Comparison of ENCODE assay signal across 18 cellular contexts in genomic region chr20:57230247-57230646, GRCh38. TPM values are rescaled to one million over a fixed set of nuclear protein-coding genes. Genes with fewer than 3 reads are reported as not detected.
DNase-seq lines count a peak whose midpoint lies in the region; ATAC-seq, FAIRE-seq and TF ChIP-seq lines count a peak whose summit lies in the region.
"Had no signal": no experiment of that assay in that cellular context is flagged by ENCODE, and none has a peak within 500 bp of the region (broad histone marks: within the 10 kb centered on the region; RNA-seq: fewer than 3 reads in every experiment).

No MANE protein-coding gene starts in this region.

- H3K9ac ChIP-seq in OCI-LY1 (ENCODE audit: low read length) (no peak overlapping the region), GM12878 (ENCODE audit: control insufficient read depth, insufficient read depth, low read length) (no peak overlapping the region), trophoblast cell (ENCODE audit: low read length) (no peak overlapping the region)
- H3K9ac ChIP-seq: GM23248 had no signal

- H2AK5ac ChIP-seq in trophoblast cell (ENCODE audit: low read length) = peak overlapping the region; percentile 55

- peak overlapping the region; percentile 1 for H2BK5ac ChIP-seq in trophoblast cell (ENCODE audit: low read depth, low read length, poor library complexity)

- no peak overlapping the region for H2BK120ac ChIP-seq in trophoblast cell (ENCODE audit: insufficient read depth, low read length, poor library complexity)

- H3K4me1 ChIP-seq in OCI-LY1 (ENCODE audit: insufficient read depth, low read length, severe bottlenecking) = peaks cover 70% of the 10 kb centered on the region
- H3K4me1 ChIP-seq in GM12878 (ENCODE audit: control insufficient read depth, insufficient read depth, low read length) = no peaks in the 10 kb centered on the region
- H3K4me1 ChIP-seq in trophoblast cell (ENCODE audit: control insufficient read depth in 1 of 2, insufficient read depth in 2 of 2, low read length in 2 of 2) = peaks cover 11 to 12% of the 10 kb centered on the region in 2 experiments
- no peaks in the 10 kb centered on the region for H3K4me1 ChIP-seq in breast epithelium

- H3K23ac ChIP-seq in trophoblast cell (ENCODE audit: low read length) = no peak overlapping the region

- H3F3A ChIP-seq in OCI-LY1 (ENCODE audit: insufficient read depth, low read length) = no peaks in the 10 kb centered on the region

- TF ChIP-seq CTCF in OCI-LY1 (IDR thresholded peaks at IDR 0.05; ENCODE audit: low read length) = no peak
- TF ChIP-seq CTCF in GM12878 (IDR thresholded peaks at IDR 0.05 in 2 of 3, conservative IDR thresholded peaks at IDR 0.05 in 1 of 3; ENCODE audit: control insufficient read depth in 2 of 3, extremely low read depth in 1 of 3, insufficient read depth in 1 of 3, low read depth in 3 of 3, low read length in 3 of 3) = no peak
- no peak for TF ChIP-seq CTCF in breast epithelium (IDR thresholded peaks at IDR 0.05)

- RAD21 ChIA-PET in GM12878 (lab: Charles Lee; ENCODE audit: unreplicated experiment) = no interaction called here

- H3K27me3 ChIP-seq in OCI-LY1 (ENCODE audit: insufficient read depth, low read length) (no peaks in the 10 kb centered on the region), GM12878 (replicated peaks in 1 of 2; ENCODE audit: control insufficient read depth in 2 of 2, insufficient read depth in 2 of 2, low read length in 1 of 2) (no peaks in the 10 kb centered on the region; a peak in 2 of 4 replicates), trophoblast cell (ENCODE audit: insufficient read depth, low read length) (no peaks in the 10 kb centered on the region), breast epithelium (no peaks in the 10 kb centered on the region)

- CTCF ChIA-PET in GM12878 (lab: Yijun Ruan, JAX) = no interaction called here

- H4K8ac ChIP-seq in trophoblast cell (ENCODE audit: low read depth, low read length) = peak overlapping the region; percentile 37

- no peak overlapping the region for H3K4ac ChIP-seq in trophoblast cell (ENCODE audit: low read depth, low read length)

- H3K27ac ChIP-seq in OCI-LY1 (ENCODE audit: low read depth, low read length, poor library complexity, severe bottlenecking) = peak overlapping the region; percentile 70
- H3K27ac ChIP-seq in GM12878 (ENCODE audit: control insufficient read depth, insufficient read depth) = no peak overlapping the region
- no peak overlapping the region for H3K27ac ChIP-seq in trophoblast cell (ENCODE audit: low read depth, low read length)
- no peak overlapping the region for H3K27ac ChIP-seq in breast epithelium
- H3K27ac ChIP-seq: GM23248 had no signal

- in situ Hi-C loops in GM12878 (cut with MboI) = no loop called here

- intact Hi-C loops in GM12878 (cut with micrococcal nuclease; ENCODE audit: unreplicated experiment) (no loop called here), breast epithelium (cut with DNase I; ENCODE audit: low total_unique reads) (no loop called here)

- TF ChIP-seq EP300 in GM12878 (IDR thresholded peaks at IDR 0.05; ENCODE audit: borderline replicate concordance in 1 of 2, control insufficient read depth in 1 of 2, low read depth in 2 of 2, low read length in 2 of 2) = no peak

- no peak for FAIRE-seq in GM12878 (lab: Jason Lieb, UNC)
- FAIRE-seq: G401.6, GM12891, GM18507 had no signal

- no peak overlapping the region for H4K12ac ChIP-seq in trophoblast cell (ENCODE audit: low read depth, low read length)

- H3K9me3 ChIP-seq in OCI-LY1 (ENCODE audit: low read length) (no peaks in the 10 kb centered on the region), GM12878 (replicated peaks; ENCODE audit: control insufficient read depth, insufficient read depth, low read length) (no peaks in the 10 kb centered on the region), trophoblast cell (ENCODE audit: insufficient read depth, low read depth, low read length) (no peaks in the 10 kb centered on the region), breast epithelium (no peaks in the 10 kb centered on the region)

- no peaks in the 10 kb centered on the region for H3K79me1 ChIP-seq in trophoblast cell (ENCODE audit: low read length)

- H3K9me2 ChIP-seq in OCI-LY1 (ENCODE audit: low read depth, low read length) = no peaks in the 10 kb centered on the region

- H4K20me1 ChIP-seq in OCI-LY1 (ENCODE audit: insufficient read depth, low read length) (no peaks in the 10 kb centered on the region), GM12878 (ENCODE audit: control insufficient read depth, insufficient read depth) (no peaks in the 10 kb centered on the region)

- DNase-seq in GM12878 (ENCODE audit: low read depth, low spot score) (no peak), trophoblast cell (no peak), nucleus accumbens (lab: John Stamatoyannopoulos, UW) (no peak), breast epithelium (ENCODE audit: low spot score in 2 of 2) (no peak)
- DNase-seq: C1 segment of cervical spinal cord; CD4-positive, alpha-beta memory T cell; COR-L47; DMS153; DND-41; GM23248; H9 had no signal

- SMC1A ChIA-PET in GM12878 (lab: Charles Lee; ENCODE audit: uncharacterized antibody, unreplicated experiment) = no interaction called here

- peak overlapping the region; percentile 26 for H4K91ac ChIP-seq in trophoblast cell (ENCODE audit: low read depth, low read length)

- no peak for TF ChIP-seq RAD21 in GM12878 (IDR thresholded peaks at IDR 0.05; ENCODE audit: insufficient read depth, low read depth, low read length)

- H3K4me2 ChIP-seq in OCI-LY1 (ENCODE audit: low read length) = peak overlapping the region; percentile 9; the same call in 1 of the 2 replicates
- H3K4me2 ChIP-seq in GM12878 (ENCODE audit: control insufficient read depth, insufficient read depth) = no peak overlapping the region
- no peak overlapping the region for H3K4me2 ChIP-seq in trophoblast cell (ENCODE audit: low read length)

- H3K14ac ChIP-seq in trophoblast cell (ENCODE audit: low read length) = no peak overlapping the region

- H2BK12ac ChIP-seq in trophoblast cell (ENCODE audit: low read length) = no peak overlapping the region

- H3K36me3 ChIP-seq in OCI-LY1 (ENCODE audit: insufficient read depth, low read length) = peaks cover 98% of the 10 kb centered on the region
- no peaks in the 10 kb centered on the region for H3K36me3 ChIP-seq in GM12878 (ENCODE audit: control insufficient read depth in 2 of 2, insufficient read depth in 2 of 2, low read length in 1 of 2)
- no peaks in the 10 kb centered on the region for H3K36me3 ChIP-seq in trophoblast cell (ENCODE audit: control insufficient read depth in 1 of 2, insufficient read depth in 2 of 2, low read length in 2 of 2)
- no peaks in the 10 kb centered on the region for H3K36me3 ChIP-seq in breast epithelium

- WGBS in GM12878 (ENCODE audit: insufficient coverage, insufficient replicate concordance, low lambda C conversion rate, missing lambda C conversion rate) = 17% methylated on average over 8 of the region's 8 CpGs
- no CpG with 5 or more reads among the region's 8 CpGs for WGBS in trophoblast cell (ENCODE audit: extremely low coverage, insufficient coverage, insufficient read length)

- POLR2A ChIA-PET in GM12878 (lab: Charles Lee) = no interaction called here

- ATAC-seq in GM12878 (no peak), HG02840 (IDR thresholded peaks at IDR 0.05; ENCODE audit: low FRiP score, unreplicated experiment) (no peak)
- ATAC-seq: HCT116 had no signal

- BruUV-seq in GM12878 (replicated peaks; lab: Mats Ljungman, UMichigan) = no TSS peak

- H2AFZ ChIP-seq in OCI-LY1 (ENCODE audit: low read length) = no peak overlapping the region
- no peak overlapping the region for H2AFZ ChIP-seq in GM12878 (ENCODE audit: control insufficient read depth, low read depth, low read length)
- H2AFZ ChIP-seq in trophoblast cell (ENCODE audit: insufficient read depth, low read length, poor library complexity) = no peak overlapping the region
- H2AFZ ChIP-seq: GM23248 had no signal

- H3K4me3 ChIP-seq in OCI-LY1 (ENCODE audit: low read depth, low read length, poor library complexity, severe bottlenecking) (no peak overlapping the region), GM12878 (no peak overlapping the region), trophoblast cell (ENCODE audit: low read depth, low read length) (no peak overlapping the region), breast epithelium (no peak overlapping the region)
- H3K4me3 ChIP-seq: GM23248 had no signal

- TF ChIP-seq POLR2A in GM12878 (IDR thresholded peaks at IDR 0.05; ENCODE audit: low read depth, low read length) (no peak), breast epithelium (IDR thresholded peaks at IDR 0.05) (no peak)

- H3K18ac ChIP-seq in trophoblast cell (ENCODE audit: low read length) = no peak overlapping the region

- H3K79me2 ChIP-seq in OCI-LY1 (ENCODE audit: insufficient read depth, low read length) = peaks cover 71% of the 10 kb centered on the region
- no peaks in the 10 kb centered on the region for H3K79me2 ChIP-seq in GM12878 (ENCODE audit: control insufficient read depth, insufficient read depth, low read length)
- no peaks in the 10 kb centered on the region for H3K79me2 ChIP-seq in trophoblast cell (ENCODE audit: control insufficient read depth, insufficient read depth, low read length, poor library complexity)

TF ChIP-seq in GM12878, 131 proteins besides CTCF, POLR2A, EP300 and RAD21 (continues in another document):
- 0 out of 2 replicates have a peak, but pooled peaks have one; percentile 12 for TF ChIP-seq NFXL1 (IDR thresholded peaks at IDR 0.05; ENCODE audit: borderline replicate concordance)

RNA-seq across cellular contexts. Expression of gene BMP7, which starts 36.2 kb away (rescaled TPM):
- total RNA-seq in GM12878 (2013; cell fraction: nucleolus; rRNA removed) = not detected in 2 replicates
- total RNA-seq in GM12878 (2014; rRNA removed) (not detected in 2 replicates), GM12878 (2014; rRNA removed; fragmentation: Illumina TruSeq; extraction: Trizol) (not detected in 2 replicates), GM12878 (2021) (0.05 and 0.51 TPM in 2 replicates), breast epithelium (1 to 10 TPM; 1.6 to 3.8 (median 1.8) TPM)
- not detected for polyA plus RNA-seq in GM12878 (2011; ENCODE audit: low read depth)
- polyA plus RNA-seq in GM12878 (2011; rRNA removed) (0.04 and 0.18 TPM in 2 replicates), GM12878 (2014; fragmentation: Illumina TruSeq; extraction: Trizol) (not detected in 2 replicates), GM12878 (2014; fragmentation: Nextera tagmentation; extraction: Ambion mirVana) (not detected), GM12878 (2014; rRNA removed) (not detected in 2 replicates), GM12878 (2016; fragmentation: Nextera tagmentation; extraction: Ambion mirVana) (under 1 TPM in 1 of 2 experiments, not detected in 1; 0.28 TPM)
- 0.05 TPM in 1 of 2 replicates, not detected in the other for polyA plus RNA-seq in GM12878 (2011; cell fraction: cytosol; rRNA removed)
- not detected in 2 replicates for polyA plus RNA-seq in GM12878 (2011; cell fraction: nucleus; rRNA removed)
- polyA plus RNA-seq in GM12878 (2012) = not detected in 2 replicates
- 0.07 TPM in 1 of 2 replicates, not detected in the other for polyA minus RNA-seq in GM12878 (2011; rRNA and poly(A)+ RNA removed)
- polyA minus RNA-seq in GM12878 (2011; cell fraction: cytosol; rRNA and poly(A)+ RNA removed) = not detected in 2 replicates
- polyA minus RNA-seq in GM12878 (2011; cell fraction: nucleus; rRNA and poly(A)+ RNA removed) = not detected in 2 replicates
- 13.5 and 14.2 TPM in 2 replicates for polyA plus RNA-seq in trophoblast cell (2013)
- total RNA-seq: CD4-positive, alpha-beta memory T cell; GM23248 had no signal
- polyA plus RNA-seq: BJ; CD4-positive, alpha-beta memory T cell; GM23248 had no signal
